Comparison of ENCODE assay signal across 8 cellular contexts in the genomic region with DNA sequence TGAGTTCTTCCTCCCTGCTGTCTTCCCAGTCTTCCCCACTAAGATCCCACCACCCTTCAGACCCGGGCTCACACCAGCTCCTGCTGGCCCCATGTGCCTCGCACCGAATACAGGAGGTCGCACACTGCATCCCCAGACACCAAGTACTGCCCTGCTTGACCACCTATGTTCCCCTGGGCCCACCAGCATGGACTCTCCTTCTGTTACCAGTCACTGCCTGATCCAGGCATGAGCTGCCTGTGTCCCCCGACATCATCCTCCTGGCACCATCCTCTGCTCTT.
DNase-seq lines count a peak whose midpoint lies in the region; ATAC-seq and TF ChIP-seq lines count a peak whose summit lies in the region.

No MANE protein-coding gene starts in this region.

- peak; percentile 13 for ATAC-seq in GM21367 (IDR thresholded peaks at IDR 0.05; ENCODE audit: unreplicated experiment)
- peak; percentile 11 for ATAC-seq in HG03571 (IDR thresholded peaks at IDR 0.05; ENCODE audit: unreplicated experiment)
- ATAC-seq in GM18520 (IDR thresholded peaks at IDR 0.05; ENCODE audit: unreplicated experiment) = no peak

- H3K4me3 ChIP-seq in AG04449 (ENCODE audit: low read depth, low read length) = peak overlapping the region; percentile 13; the same call in 1 of the 2 replicates
- no peak overlapping the region for H3K4me3 ChIP-seq in fibroblast of lung (replicated peaks in 1 of 4; ENCODE audit: control extremely low read depth in 1 of 4, insufficient read depth in 1 of 4, low read depth in 3 of 4, low read length in 4 of 4)
- no peak overlapping the region for H3K4me3 ChIP-seq in Karpas-422 (ENCODE audit: low read length)

- TF ChIP-seq CTCF in AG04449 (IDR thresholded peaks at IDR 0.05; ENCODE audit: insufficient read depth, low read length, missing control alignments) = no peak
- TF ChIP-seq CTCF in fibroblast of lung (conservative IDR thresholded peaks at IDR 0.05 in 1 of 2, IDR thresholded peaks at IDR 0.05 in 1 of 2; ENCODE audit: low read depth in 1 of 2, low read length in 2 of 2) = no peak

- H3K9me3 ChIP-seq in fibroblast of lung (ENCODE audit: control insufficient read depth, insufficient read depth, low read depth, low read length) (no peaks in the 10 kb centered on the region), Karpas-422 (ENCODE audit: low read length) (no peaks in the 10 kb centered on the region)

- no peaks in the 10 kb centered on the region for H4K20me1 ChIP-seq in fibroblast of lung (ENCODE audit: control insufficient read depth, extremely low read depth, insufficient read depth, low read length)
- no peaks in the 10 kb centered on the region for H4K20me1 ChIP-seq in Karpas-422 (ENCODE audit: insufficient read depth, low read depth, low read length)

- H3K27ac ChIP-seq in fibroblast of lung (ENCODE audit: insufficient read depth, low read length) (peak overlapping the region; percentile 67), Karpas-422 (ENCODE audit: low read length) (no peak overlapping the region)

- no peak overlapping the region for H2AFZ ChIP-seq in fibroblast of lung (ENCODE audit: low read length)
- no peak overlapping the region for H2AFZ ChIP-seq in Karpas-422 (ENCODE audit: low read length)

- DNase-seq in AG04449 (ENCODE audit: low read depth, low spot score) = no peak
- no peak for DNase-seq in fibroblast of lung (ENCODE audit: low read depth in 2 of 2)
- DNase-seq in Karpas-422 = no peak
- no peak for DNase-seq in NCI-H187 treated with DMSO at 0.1 percent for 48 hours (lab: John Stamatoyannopoulos, UW)
- no peak for DNase-seq in DMS79 (lab: John Stamatoyannopoulos, UW)

- H3K27me3 ChIP-seq in fibroblast of lung (ENCODE audit: control insufficient read depth, insufficient read depth, low read length) (no peaks in the 10 kb centered on the region), Karpas-422 (ENCODE audit: low read length) (no peaks in the 10 kb centered on the region; the same call in 1 of the 2 replicates)

- no peak overlapping the region for H3K4me2 ChIP-seq in fibroblast of lung (ENCODE audit: extremely low read depth, insufficient read depth, low read length)
- no peak overlapping the region for H3K4me2 ChIP-seq in Karpas-422 (ENCODE audit: low read depth, low read length, poor library complexity, severe bottlenecking)

- H3K4me1 ChIP-seq in fibroblast of lung (ENCODE audit: control insufficient read depth, extremely low read depth, insufficient read depth, low read length) (peaks cover 9% of the 10 kb centered on the region), Karpas-422 (ENCODE audit: low read length) (peaks cover 2% of the 10 kb centered on the region; the same call in 1 of the 2 replicates)

- H3K9me2 ChIP-seq in Karpas-422 (replicated peaks; ENCODE audit: insufficient read depth, low read length) = no peaks in the 10 kb centered on the region

- no peaks in the 10 kb centered on the region for H3K36me3 ChIP-seq in fibroblast of lung (ENCODE audit: control insufficient read depth, insufficient read depth, low read length)
- H3K36me3 ChIP-seq in Karpas-422 (ENCODE audit: insufficient read depth, low read length) = no peaks in the 10 kb centered on the region

- H3K9ac ChIP-seq in fibroblast of lung (ENCODE audit: insufficient read depth, low read length) = no peak overlapping the region
- no peak overlapping the region for H3K9ac ChIP-seq in Karpas-422 (ENCODE audit: low read length)

- CTCF ChIA-PET in AG04449 (lab: Yijun Ruan, JAX) = interaction anchor here (0.8 to 17.0 kb wide), 13 partner anchors 13 to 484 kb away, joined by 3 to 382 read pairs (median 9); no protein-coding TSS in a partner anchor

- POLR2A ChIA-PET in AG04449 (lab: Yijun Ruan, JAX) = interaction anchor here (1.1 to 2.8 kb wide), 6 partner anchors 14 to 397 kb away, joined by 3 to 12 read pairs (median 4); a partner anchor contains a TSS

- no peaks in the 10 kb centered on the region for H3K79me2 ChIP-seq in fibroblast of lung (ENCODE audit: control insufficient read depth, insufficient read depth, low read length)
- no peaks in the 10 kb centered on the region for H3K79me2 ChIP-seq in Karpas-422 (ENCODE audit: low read length)
